Comparison of ENCODE assay signal across 11 cellular contexts in genomic region chr12:105253882-105254513, GRCh38. TPM values are rescaled to one million over a fixed set of nuclear protein-coding genes. Genes with fewer than 3 reads are reported as not detected.
A peak's percentile ranks its signal among the peaks of the same experiment; 100 is the strongest.
DNase-seq lines count a peak whose midpoint lies in the region; ATAC-seq, FAIRE-seq and TF ChIP-seq lines count a peak whose summit lies in the region.
"Had no signal": no experiment of that assay in that cellular context is flagged by ENCODE, and none has a peak within 500 bp of the region (broad histone marks: within the 10 kb centered on the region; RNA-seq: fewer than 3 reads in every experiment).

No MANE protein-coding gene starts in this region.

- intact Hi-C loops in kidney (cut with DNase I) = no loop called here

- H3K4me3 ChIP-seq in HFF-Myc (replicated peaks; ENCODE audit: low read depth, low read length) (no peak overlapping the region), WI38 (ENCODE audit: low read depth, low read length) (peak overlapping the region; percentile 10; the same call in 1 of the 2 replicates), thoracic aorta (no peak overlapping the region), kidney (ENCODE audit: low read length in 2 of 2) (no peak overlapping the region), Peyer's patch (no peak overlapping the region)
- H3K4me3 ChIP-seq: sigmoid colon had no signal

- H3K9ac ChIP-seq in kidney (ENCODE audit: low read length in 2 of 2) = no peak overlapping the region

- H3K27me3 ChIP-seq in foreskin keratinocyte (no peaks in the 10 kb centered on the region), thoracic aorta (replicated peaks; ENCODE audit: insufficient read depth) (no peaks in the 10 kb centered on the region), Peyer's patch (no peaks in the 10 kb centered on the region)
- H3K27me3 ChIP-seq: sigmoid colon had no signal

- H3K27ac ChIP-seq in foreskin keratinocyte = peak overlapping the region; percentile 76
- H3K27ac ChIP-seq in thoracic aorta = peak overlapping the region; percentile 43 to 69
- H3K27ac ChIP-seq in kidney (ENCODE audit: low read depth in 2 of 2, low read length in 2 of 2) = no peak overlapping the region
- no peak overlapping the region for H3K27ac ChIP-seq in Peyer's patch

- ATAC-seq in foreskin keratinocyte (peak; percentile 95), thoracic aorta (ENCODE audit: insufficient number of reproducible peaks, low FRiP score, low read depth) (no peak)

- FAIRE-seq in frontal cortex (lab: Jason Lieb, UNC) = no peak
- FAIRE-seq in kidney (lab: Jason Lieb, UNC) = no peak
- FAIRE-seq: islet of Langerhans had no signal

- no peaks in the 10 kb centered on the region for H3K36me3 ChIP-seq in thoracic aorta
- no peaks in the 10 kb centered on the region for H3K36me3 ChIP-seq in kidney (ENCODE audit: control insufficient read depth in 1 of 2, insufficient read depth in 2 of 2, low read length in 2 of 2)
- no peaks in the 10 kb centered on the region for H3K36me3 ChIP-seq in Peyer's patch
- H3K36me3 ChIP-seq: sigmoid colon had no signal

- no peak for TF ChIP-seq POLR2A in Peyer's patch (IDR thresholded peaks at IDR 0.05)

- H3K4me1 ChIP-seq in foreskin keratinocyte (peaks cover 40% of the 10 kb centered on the region), thoracic aorta (ENCODE audit: control insufficient read depth in 1 of 2, low read depth in 2 of 2) (peaks cover 10 to 51% of the 10 kb centered on the region in 2 donors), kidney (ENCODE audit: control insufficient read depth in 1 of 2, insufficient read depth in 1 of 2, low read depth in 1 of 2, low read length in 2 of 2) (no peaks in the 10 kb centered on the region), Peyer's patch (no peaks in the 10 kb centered on the region)
- H3K4me1 ChIP-seq: sigmoid colon had no signal

- DNase-seq in HFF-Myc (ENCODE audit: extremely low read depth, low read depth) (peak; percentile 78), foreskin keratinocyte (peak; percentile 71 to 86), thoracic aorta (ENCODE audit: low spot score) (no peak), NCI-H2029 treated with DMSO at 0.1 percent for 48 hours (lab: John Stamatoyannopoulos, UW) (no peak), frontal cortex (ENCODE audit: low spot score in 2 of 2) (no peak), kidney (no peak), Peyer's patch (no peak)
- DNase-seq: NK-92 treated with Interleukin-12 subunit alpha and Interleukin-12 subunit beta, amount 100 ng/mL, for 24 hours; sigmoid colon had no signal

- H3K9me3 ChIP-seq in thoracic aorta = no peaks in the 10 kb centered on the region
- H3K9me3 ChIP-seq in kidney (ENCODE audit: control insufficient read depth in 1 of 2, low read length in 2 of 2) = no peaks in the 10 kb centered on the region
- no peaks in the 10 kb centered on the region for H3K9me3 ChIP-seq in Peyer's patch
- H3K9me3 ChIP-seq: sigmoid colon had no signal

- TF ChIP-seq CTCF in HFF-Myc (IDR thresholded peaks at IDR 0.05; ENCODE audit: low read depth, low read length, missing control alignments) (no peak), WI38 (IDR thresholded peaks at IDR 0.05; ENCODE audit: low read depth, low read length) (no peak), foreskin keratinocyte (conservative IDR thresholded peaks at IDR 0.05) (no peak), thoracic aorta (IDR thresholded peaks at IDR 0.05) (no peak), kidney (IDR thresholded peaks at IDR 0.05; ENCODE audit: borderline replicate concordance, extremely low read depth, insufficient read depth) (no peak), Peyer's patch (IDR thresholded peaks at IDR 0.05) (no peak)

RNA-seq across cellular contexts. Expression of gene APPL2, which starts 18.0 kb away (rescaled TPM):
- 23.3 and 31.2 TPM in 2 replicates for total RNA-seq in foreskin keratinocyte
- 10.9 and 12.0 TPM in 2 replicates for polyA plus RNA-seq in foreskin keratinocyte
- 10 to 100 TPM; 38.2 to 60.9 TPM for total RNA-seq in thoracic aorta
- total RNA-seq in frontal cortex = 28.9 TPM
- 42.5 TPM for total RNA-seq in kidney
- 17.9 TPM for polyA plus RNA-seq in kidney (ENCODE audit: insufficient read depth, low read depth, low replicate concordance)
- total RNA-seq in Peyer's patch = 100 to 1,000 TPM; 169 to 203 (median 185) TPM

Comparison
In these comparisons a context has a peak if more than half of its experiments do, and no peak if none do; other contexts are left out.
1. DNase-seq: peak in HFF-Myc (single experiment) and foreskin keratinocyte (2 of 2); none in thoracic aorta (single experiment), NCI-H2029 treated with DMSO at 0.1 percent for 48 hours (single experiment), frontal cortex (0 of 2), kidney (single experiment) and Peyer's patch (0 of 3).
2. H3K27ac ChIP-seq: peak in foreskin keratinocyte (single experiment) and thoracic aorta (2 of 2); none in kidney (0 of 2) and Peyer's patch (0 of 4).